ENCODE assay signal across 15 cellular contexts in genomic region chr20:57436223-57436545, GRCh38. TPM values are rescaled to one million over a fixed set of nuclear protein-coding genes. Genes with fewer than 3 reads are reported as not detected.
DNase-seq lines count a peak whose midpoint lies in the region; ATAC-seq and TF ChIP-seq lines count a peak whose summit lies in the region.
"Had no signal": no experiment of that assay in that cellular context is flagged by ENCODE, and none has a peak within 500 bp of the region (broad histone marks: within the 10 kb centered on the region; RNA-seq: fewer than 3 reads in every experiment).

No MANE protein-coding gene starts in this region.

- H3K9ac ChIP-seq in OCI-LY1 (ENCODE audit: low read length), result no peak overlapping the region; the same call in 1 of the 2 replicates

- H3K4me2 ChIP-seq in OCI-LY1 (ENCODE audit: low read length), result no peak overlapping the region

- H3F3A ChIP-seq in OCI-LY1 (ENCODE audit: insufficient read depth, low read length), result peaks cover 3% of the 10 kb centered on the region; the same call in 1 of the 2 replicates

- TF ChIP-seq EP300 in gastroesophageal sphincter (IDR thresholded peaks at IDR 0.05), result no peak

- no peak overlapping the region for H3K27ac ChIP-seq in CD8-positive, alpha-beta T cell (ENCODE audit: low read depth, low read length)
- H3K27ac ChIP-seq in OCI-LY1 (ENCODE audit: low read depth, low read length, poor library complexity, severe bottlenecking) (peak overlapping the region; percentile 91), gastroesophageal sphincter (peak overlapping the region in 3 of 4 donors; percentile 91 to 96 (median 95)), gastrocnemius medialis (peak overlapping the region; percentile 93 to 97 (median 96))
- H3K27ac ChIP-seq: brain microvascular endothelial cell, tibial nerve had no signal

- H3K9me3 Mint-ChIP-seq in CD8-positive, alpha-beta T cell, result no peaks in the 10 kb centered on the region
- H3K9me3 Mint-ChIP-seq: stimulated activated memory B cell treated with anti-CD40 and anti-IgM and Interleukin-4, amounts not matched to agents 10 μg/mL and 1 μg/mL and 100 μg/mL, for 72 hours had no signal

- no peak overlapping the region for H2AFZ ChIP-seq in OCI-LY1 (ENCODE audit: low read length)

- H3K36me3 Mint-ChIP-seq in CD8-positive, alpha-beta T cell, result no peaks in the 10 kb centered on the region
- H3K36me3 Mint-ChIP-seq: activated naive CD8-positive, alpha-beta T cell; mesothelial cell of epicardium; stimulated activated memory B cell treated with anti-CD40 and anti-IgM and Interleukin-4, amounts not matched to agents 10 μg/mL and 1 μg/mL and 100 μg/mL, for 72 hours had no signal

- no peak overlapping the region for H3K4me3 Mint-ChIP-seq in CD8-positive, alpha-beta T cell
- H3K4me3 Mint-ChIP-seq: dendritic cell treated with granulocyte-macrophage colony-stimulating factor and Interleukin-4, amounts not matched to agents 40 ng/mL and 50 ng/mL, for 4 days; mesothelial cell of epicardium; stimulated activated memory B cell treated with anti-CD40 and anti-IgM and Interleukin-4, amounts not matched to agents 10 μg/mL and 1 μg/mL and 100 μg/mL, for 72 hours had no signal

- intact Hi-C loops in CD8-positive, alpha-beta T cell (cut with DNase I, micrococcal nuclease), result loop anchor here in 1 of 2 experiments (5.0 kb wide), 1 partner anchor 61 kb away; no protein-coding TSS in a partner anchor
- intact Hi-C loops in gastrocnemius medialis (cut with DNase I; ENCODE audit: low total_unique reads), result loop anchor here (2.0 kb wide), 1 partner anchor 33 kb away; no protein-coding TSS in a partner anchor

- H3K4me3 ChIP-seq in CD8-positive, alpha-beta T cell (ENCODE audit: low read depth, low read length), result no peak overlapping the region
- H3K4me3 ChIP-seq in OCI-LY1 (ENCODE audit: low read depth, low read length, poor library complexity, severe bottlenecking) (no peak overlapping the region), gastroesophageal sphincter (no peak overlapping the region), gastrocnemius medialis (no peak overlapping the region)
- H3K4me3 ChIP-seq: tibial nerve had no signal

- no peak for ATAC-seq in CD8-positive, alpha-beta T cell
- no peak for ATAC-seq in gastroesophageal sphincter
- no peak for ATAC-seq in gastrocnemius medialis
- ATAC-seq: activated CD4-positive, CD25-positive, alpha-beta regulatory T cell treated with anti-CD3 and anti-CD28 coated beads, Interleukin-2, amount 50 U/mL, for 24 hours; stimulated activated memory B cell treated with anti-CD40 and anti-IgM and Interleukin-4, amounts not matched to agents 10 μg/mL and 1 μg/mL and 100 μg/mL, for 72 hours had no signal

- H3K9me3 ChIP-seq in CD8-positive, alpha-beta T cell (ENCODE audit: low read length), result no peaks in the 10 kb centered on the region
- H3K9me3 ChIP-seq in OCI-LY1 (ENCODE audit: low read length) (no peaks in the 10 kb centered on the region), gastroesophageal sphincter (peaks cover 0 to 8% (median 0%) of the 10 kb centered on the region in 3 donors), gastrocnemius medialis (no peaks in the 10 kb centered on the region)

- TF ChIP-seq POLR2A in gastroesophageal sphincter (IDR thresholded peaks at IDR 0.05) (no peak), gastrocnemius medialis (IDR thresholded peaks at IDR 0.05) (no peak)

- no peaks in the 10 kb centered on the region for H3K79me2 ChIP-seq in OCI-LY1 (ENCODE audit: insufficient read depth, low read length)

- no peak for DNase-seq in CD8-positive, alpha-beta T cell
- DNase-seq in gastrocnemius medialis (no peak), HPDE6-E6E7 (ENCODE audit: extremely low spot score) (no peak), SHP77 (lab: John Stamatoyannopoulos, UW) (no peak)
- DNase-seq in stimulated activated CD4-positive, alpha-beta T cell treated with anti-CD3 and anti-CD28 coated beads, Interleukin-2, amount 100 ng/mL, for 24 hours, result no peak
- DNase-seq: foreskin fibroblast had no signal

- H3K36me3 ChIP-seq in CD8-positive, alpha-beta T cell (ENCODE audit: insufficient read depth, low read length), result no peaks in the 10 kb centered on the region
- H3K36me3 ChIP-seq in OCI-LY1 (ENCODE audit: insufficient read depth, low read length) (no peaks in the 10 kb centered on the region), gastroesophageal sphincter (no peaks in the 10 kb centered on the region), gastrocnemius medialis (no peaks in the 10 kb centered on the region)
- H3K36me3 ChIP-seq: brain microvascular endothelial cell, tibial nerve had no signal

- H3K27me3 Mint-ChIP-seq in CD8-positive, alpha-beta T cell (ENCODE audit: low read depth), result no peaks in the 10 kb centered on the region
- H3K27me3 Mint-ChIP-seq: activated naive CD8-positive, alpha-beta T cell; stimulated activated memory B cell treated with anti-CD40 and anti-IgM and Interleukin-4, amounts not matched to agents 10 μg/mL and 1 μg/mL and 100 μg/mL, for 72 hours had no signal

- H3K27ac Mint-ChIP-seq in CD8-positive, alpha-beta T cell, result peak overlapping the region; percentile 10
- H3K27ac Mint-ChIP-seq: activated naive CD8-positive, alpha-beta T cell; dendritic cell treated with granulocyte-macrophage colony-stimulating factor and Interleukin-4, amounts not matched to agents 40 ng/mL and 50 ng/mL, for 4 days; mesothelial cell of epicardium; stimulated activated memory B cell treated with anti-CD40 and anti-IgM and Interleukin-4, amounts not matched to agents 10 μg/mL and 1 μg/mL and 100 μg/mL, for 72 hours had no signal

- CTCF ChIA-PET in CD8-positive, alpha-beta T cell (lab: Charles Lee), result interaction anchor here (1.0 to 5.8 kb wide), 6 partner anchors 37 to 60 kb away, joined by 3 to 58 read pairs (median 26); partner anchors contain the start of gene RBM38

- H3K27me3 ChIP-seq in CD8-positive, alpha-beta T cell (ENCODE audit: insufficient read depth, low read length), result no peaks in the 10 kb centered on the region
- no peaks in the 10 kb centered on the region for H3K27me3 ChIP-seq in OCI-LY1 (ENCODE audit: insufficient read depth, low read length)
- H3K27me3 ChIP-seq in gastroesophageal sphincter, result no peaks in the 10 kb centered on the region
- no peaks in the 10 kb centered on the region for H3K27me3 ChIP-seq in gastrocnemius medialis
- H3K27me3 ChIP-seq: tibial nerve had no signal

- H3K4me1 Mint-ChIP-seq in CD8-positive, alpha-beta T cell (ENCODE audit: low read depth), result peaks cover 53% of the 10 kb centered on the region

- in situ Hi-C loops in gastrocnemius medialis (cut with MboI; ENCODE audit: low sequenced_read_pairs in 4 of 4), result loop anchor here in 2 of 4 donors (5.0 kb wide), 1 partner anchor 39 kb away; no protein-coding TSS in a partner anchor

- no peaks in the 10 kb centered on the region for H4K20me1 ChIP-seq in OCI-LY1 (ENCODE audit: insufficient read depth, low read length)

- H3K4me1 ChIP-seq in CD8-positive, alpha-beta T cell (ENCODE audit: insufficient read depth, low read length), result peaks cover 51% of the 10 kb centered on the region
- peaks cover 38% of the 10 kb centered on the region for H3K4me1 ChIP-seq in OCI-LY1 (ENCODE audit: insufficient read depth, low read length, severe bottlenecking)
- peaks cover 0 to 90% (median 41%) of the 10 kb centered on the region in 3 donors for H3K4me1 ChIP-seq in gastroesophageal sphincter
- H3K4me1 ChIP-seq in gastrocnemius medialis, result peaks cover 64 to 71% of the 10 kb centered on the region in 2 donors

- H3K9me2 ChIP-seq in OCI-LY1 (ENCODE audit: low read depth, low read length), result no peaks in the 10 kb centered on the region

- 81 to 85% methylated on average over 3 to 5 of the region's 6 CpGs for WGBS in gastroesophageal sphincter (ENCODE audit: low coverage in 1 of 2), 2 donors

- no peak for TF ChIP-seq CTCF in CD8-positive, alpha-beta T cell (IDR thresholded peaks at IDR 0.05)
- TF ChIP-seq CTCF in OCI-LY1 (IDR thresholded peaks at IDR 0.05; ENCODE audit: low read length) (no peak), gastroesophageal sphincter (IDR thresholded peaks at IDR 0.05) (no peak), gastrocnemius medialis (IDR thresholded peaks at IDR 0.05 in 4 of 5, conservative IDR thresholded peaks at IDR 0.05 in 1 of 5) (no peak)

- POLR2A ChIA-PET in CD8-positive, alpha-beta T cell (lab: Charles Lee), result interaction anchor here (4.1 to 6.2 kb wide), 2 partner anchors 37 to 43 kb away, joined by 27 to 57 read pairs; no protein-coding TSS in a partner anchor

RNA-seq across cellular contexts. Expression of gene RBM38, which starts 45.0 kb away (rescaled TPM):
- total RNA-seq in CD8-positive, alpha-beta T cell, result 100 to 1,000 TPM; 739 to 743 TPM
- 100 to 1,000 TPM in 2 of 4 donors, 10 to 100 TPM in 2; 50.9 to 190 (median 106) TPM for total RNA-seq in gastroesophageal sphincter
- 100 to 1,000 TPM in 3 of 4 donors, 10 to 100 TPM in 1; 56.7 to 229 (median 177) TPM for total RNA-seq in gastrocnemius medialis
